ENCODE assay signal across 24 cellular contexts in genomic region chr6:149733321-149733720, GRCh38.
"Had no signal": no experiment of that assay in that cellular context is flagged by ENCODE, and none has a peak within 500 bp of the region (broad histone marks: within the 10 kb centered on the region; RNA-seq: fewer than 3 reads in every experiment).

No MANE protein-coding gene starts in this region.

- H3K9me3 Mint-ChIP-seq: dendritic cell treated with granulocyte-macrophage colony-stimulating factor and Interleukin-4, amounts not matched to agents 40 ng/mL and 50 ng/mL, for 4 days; effector memory CD8-positive, alpha-beta T cell; endodermal cell had no signal

- H3K4me3 ChIP-seq: colonic mucosa, coronary artery, dorsolateral prefrontal cortex, esophagus muscularis mucosa, esophagus squamous epithelium, gastrocnemius medialis, gastroesophageal sphincter, heart right ventricle had no signal

- ATAC-seq: effector memory CD8-positive, alpha-beta T cell; esophagus mucosa; foreskin keratinocyte; gastrocnemius medialis; gastroesophageal sphincter; heart right ventricle had no signal

- H3K27me3 ChIP-seq: colonic mucosa, dorsolateral prefrontal cortex, esophagus muscularis mucosa, esophagus squamous epithelium, foreskin keratinocyte, gastrocnemius medialis, gastroesophageal sphincter, heart right ventricle had no signal

- H3K27me3 Mint-ChIP-seq: dendritic cell treated with granulocyte-macrophage colony-stimulating factor and Interleukin-4, amounts not matched to agents 40 ng/mL and 50 ng/mL, for 4 days; effector memory CD8-positive, alpha-beta T cell had no signal

- DNase-seq: colonic mucosa; cortex of kidney; dermis blood vessel endothelial cell; dorsolateral prefrontal cortex; effector CD4-positive, alpha-beta T cell; effector CD8-positive, alpha-beta T cell; effector memory CD4-positive, alpha-beta T cell; effector memory CD8-positive, alpha-beta T cell; endodermal cell; erythroblast; esophagus squamous epithelium; foreskin fibroblast; foreskin keratinocyte; foreskin melanocyte; gastrocnemius medialis; glutamatergic neuron; head of caudate nucleus; heart right ventricle had no signal

- H3K27ac Mint-ChIP-seq: dendritic cell treated with granulocyte-macrophage colony-stimulating factor and Interleukin-4, amounts not matched to agents 40 ng/mL and 50 ng/mL, for 4 days; effector memory CD8-positive, alpha-beta T cell; endodermal cell had no signal

- H3K4me3 Mint-ChIP-seq: dendritic cell treated with granulocyte-macrophage colony-stimulating factor and Interleukin-4, amounts not matched to agents 40 ng/mL and 50 ng/mL, for 4 days; effector memory CD8-positive, alpha-beta T cell; endodermal cell had no signal

- H3K27ac ChIP-seq: colonic mucosa, coronary artery, dorsolateral prefrontal cortex, epithelial cell of prostate, esophagus muscularis mucosa, esophagus squamous epithelium, foreskin keratinocyte, gastrocnemius medialis, gastroesophageal sphincter, heart right ventricle had no signal

- H3K9me3 ChIP-seq: colonic mucosa, esophagus muscularis mucosa, esophagus squamous epithelium, gastrocnemius medialis, gastroesophageal sphincter, heart right ventricle had no signal

- H3K4me1 ChIP-seq: colonic mucosa, esophagus muscularis mucosa, esophagus squamous epithelium, foreskin keratinocyte, gastrocnemius medialis, gastroesophageal sphincter had no signal
